Comparison of ENCODE assay signal across 1 cellular context in genomic region chr9:94564279-94564678, GRCh38. TPM values are rescaled to one million over a fixed set of nuclear protein-coding genes. Genes with fewer than 3 reads are reported as not detected.
"Had no signal": no experiment of that assay in that cellular context is flagged by ENCODE, and none has a peak within 500 bp of the region (broad histone marks: within the 10 kb centered on the region; RNA-seq: fewer than 3 reads in every experiment).

No MANE protein-coding gene starts in this region.

RNA-seq across cellular contexts. Expression of gene PCAT7, which starts 9.4 kb away (rescaled TPM):
- total RNA-seq: GM12878 had no signal
